In the genomic region with DNA sequence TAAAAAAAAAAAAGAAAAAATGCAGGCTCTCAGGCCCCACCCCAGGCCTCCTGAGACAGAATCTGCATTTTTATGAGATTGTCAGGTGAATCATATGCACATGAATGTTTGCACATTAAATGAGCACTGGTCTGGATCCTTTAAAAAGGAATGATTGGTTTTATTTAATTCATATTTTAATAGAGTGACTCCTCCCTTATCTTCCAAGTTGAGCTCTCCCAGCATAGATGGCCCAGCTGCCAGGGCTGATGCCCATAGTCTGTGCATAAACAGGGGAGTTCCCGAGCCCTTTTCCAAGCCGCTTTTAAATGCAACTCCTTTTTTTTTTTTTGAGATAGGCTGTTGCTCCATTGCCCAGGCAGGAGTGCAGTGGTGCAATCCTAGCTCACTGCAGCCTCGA, we compare ENCODE assay signal across 7 cellular contexts.
"Had no signal": no experiment of that assay in that cellular context is flagged by ENCODE, and none has a peak within 500 bp of the region (broad histone marks: within the 10 kb centered on the region; RNA-seq: fewer than 3 reads in every experiment).

No MANE protein-coding gene starts in this region.

- H2AFZ ChIP-seq: GM23338 had no signal

- ATAC-seq: GM23338, HCT116, HepG2 had no signal

- H3K27ac ChIP-seq: HL-60 had no signal

- DNase-seq: H9, HFFc6, KBM-7 had no signal

- H3K4me3 ChIP-seq: GM23338 had no signal

- H3K4me2 ChIP-seq: GM23338 had no signal
